ENCODE assay signal across 19 cellular contexts in the genomic region with DNA sequence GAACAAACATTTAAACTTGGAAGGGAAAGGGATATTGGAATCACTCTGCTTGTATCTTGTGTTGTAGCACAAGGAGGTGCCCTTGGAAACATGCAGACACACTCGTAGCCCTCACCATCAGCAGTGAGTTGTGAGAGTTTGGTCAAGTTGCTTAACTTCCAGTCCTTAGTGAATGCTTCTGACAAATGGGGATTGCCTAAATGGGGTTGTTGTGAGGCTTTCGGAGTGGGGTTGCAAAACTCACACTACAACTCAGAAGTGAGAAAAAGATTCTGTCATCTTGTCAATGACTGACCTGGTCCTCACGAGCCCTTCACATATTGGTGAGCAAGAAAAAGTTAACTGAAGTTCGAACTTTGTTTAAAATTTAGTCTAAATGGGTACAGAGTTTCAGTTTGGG. TPM values are rescaled to one million over a fixed set of nuclear protein-coding genes. Genes with fewer than 3 reads are reported as not detected.
DNase-seq lines count a peak whose midpoint lies in the region; ATAC-seq, FAIRE-seq and TF ChIP-seq lines count a peak whose summit lies in the region.
"Had no signal": no experiment of that assay in that cellular context is flagged by ENCODE, and none has a peak within 500 bp of the region (broad histone marks: within the 10 kb centered on the region; RNA-seq: fewer than 3 reads in every experiment).

No MANE protein-coding gene starts in this region.

- no peaks in the 10 kb centered on the region for H3K27me3 ChIP-seq in keratinocyte (ENCODE audit: control insufficient read depth, extremely low read depth, insufficient read depth, low read length)
- H3K27me3 ChIP-seq: BE2C, esophagus muscularis mucosa, vagina had no signal

- no peak for TF ChIP-seq CTCF in AG09309 (IDR thresholded peaks at IDR 0.05; ENCODE audit: control insufficient read depth, insufficient read depth, low read depth, low read length, missing control alignments)
- TF ChIP-seq CTCF in keratinocyte (optimal IDR thresholded peaks at IDR 0.05 in 1 of 3, IDR thresholded peaks at IDR 0.05 in 1 of 3, conservative IDR thresholded peaks at IDR 0.05 in 1 of 3; ENCODE audit: extremely low read depth in 1 of 3, insufficient read depth in 2 of 3, low read length in 3 of 3), result no peak

- H3K4me3 ChIP-seq in AG09309 (ENCODE audit: control insufficient read depth, low read depth, low read length) (no peak overlapping the region), keratinocyte (ENCODE audit: control insufficient read depth in 2 of 3, extremely low read depth in 1 of 3, insufficient read depth in 2 of 3, low read depth in 1 of 3, low read length in 3 of 3) (no peak overlapping the region)
- H3K4me3 ChIP-seq: esophagus muscularis mucosa, left ventricle myocardium inferior, prostate gland, vagina had no signal

- no peaks in the 10 kb centered on the region for H3K9me3 ChIP-seq in keratinocyte (ENCODE audit: control insufficient read depth, low read depth, low read length)
- H3K9me3 ChIP-seq: BE2C, esophagus muscularis mucosa, left ventricle myocardium inferior, prostate gland, vagina had no signal

- H3K27ac ChIP-seq in keratinocyte (ENCODE audit: control insufficient read depth, insufficient read depth, low read length), result peak overlapping the region; percentile 81
- H3K27ac ChIP-seq: esophagus muscularis mucosa, left ventricle myocardium inferior, prostate gland, vagina, VCaP had no signal

- FAIRE-seq in keratinocyte (lab: Jason Lieb, UNC), result no peak

- dilution Hi-C loops in keratinocyte (cut with MboI; ENCODE audit: extremely low pct_ligation_motif_present, low sequenced_read_pairs), result no loop called here

- peaks cover 12% of the 10 kb centered on the region for H3K4me1 ChIP-seq in keratinocyte (ENCODE audit: control insufficient read depth, extremely low read depth, insufficient read depth, low read length)
- H3K4me1 ChIP-seq: BE2C, esophagus muscularis mucosa, left ventricle myocardium inferior, prostate gland, vagina had no signal

- no peaks in the 10 kb centered on the region for H3K79me2 ChIP-seq in keratinocyte (ENCODE audit: control insufficient read depth, insufficient read depth, low read length)

- peaks cover 2 to 4% of the 10 kb centered on the region in 2 experiments for H3K36me3 ChIP-seq in keratinocyte (ENCODE audit: control insufficient read depth in 2 of 2, extremely low read depth in 1 of 2, insufficient read depth in 2 of 2, low read length in 2 of 2)
- H3K36me3 ChIP-seq: BE2C, esophagus muscularis mucosa, left ventricle myocardium inferior, prostate gland, vagina had no signal

- H3K4me2 ChIP-seq in keratinocyte (ENCODE audit: control insufficient read depth, extremely low read depth, insufficient read depth, low read depth, low read length), result no peak overlapping the region

- no peaks in the 10 kb centered on the region for H3K9me1 ChIP-seq in keratinocyte (ENCODE audit: control insufficient read depth, extremely low read depth, insufficient read depth, low read length)

- H2AFZ ChIP-seq in keratinocyte (ENCODE audit: control insufficient read depth, low read length), result no peak overlapping the region

- H4K20me1 ChIP-seq in keratinocyte (ENCODE audit: control insufficient read depth, extremely low read depth, insufficient read depth, low read length), result no peaks in the 10 kb centered on the region

- peak; percentile 14 for DNase-seq in AG09309 (ENCODE audit: low read depth)
- peak; percentile 23 for DNase-seq in LHCN-M2 (ENCODE audit: low read depth)
- DNase-seq in SKM-1 treated with dmso at 0.1 percent for 144 hours (lab: John Stamatoyannopoulos, UW; ENCODE audit: unreplicated experiment), result peak; percentile 83
- DNase-seq in keratinocyte (ENCODE audit: low read depth, low spot score), result no peak
- no peak for DNase-seq in stimulated activated naive CD4-positive, alpha-beta T cell treated with Interleukin-2 at 50 U/mL for 16 hours (lab: John Stamatoyannopoulos, UW)
- DNase-seq in NCI-H446 treated with DMSO at 0.1 percent for 48 hours (lab: John Stamatoyannopoulos, UW), result no peak
- no peak for DNase-seq in activated CD4-positive, CD25-positive, alpha-beta regulatory T cell treated with anti-CD3 and anti-CD28 coated beads, Interleukin-2, amount 50 U/mL, for 72 hours
- DNase-seq: activated effector memory CD4-positive, alpha-beta T cell treated with anti-CD3 and anti-CD28 coated beads, Interleukin-2, amount 50 U/mL, for 16 hours; BE2C; DMS 273 treated with DMSO at 0.1 percent for 48 hours; left ventricle myocardium inferior; NCI-H1694 treated with DMSO at 0.1 percent for 48 hours; NCI-H345; stimulated activated naive CD8-positive, alpha-beta T cell treated with anti-CD3 and anti-CD28 coated beads, Interleukin-15, amount 100 ng/mL, for 72 hours had no signal

- H3K9ac ChIP-seq in keratinocyte (ENCODE audit: control insufficient read depth, extremely low read depth, insufficient read depth, low read length), result peak overlapping the region; percentile 18

- ATAC-seq in GM21723 (IDR thresholded peaks at IDR 0.05; ENCODE audit: unreplicated experiment), result no peak

RNA-seq across cellular contexts. Expression of a gene that starts 29.0 kb away (rescaled TPM):
- total RNA-seq in LHCN-M2 (2014; rRNA removed), result 42.6 and 51.6 TPM in 2 replicates
- 41.3 TPM for polyA plus RNA-seq in LHCN-M2 (2012)
- 81.7 to 105 TPM (median 95.6 TPM) in 3 replicates for polyA plus RNA-seq in keratinocyte
- polyA plus RNA-seq in keratinocyte (2011; ENCODE audit: low read depth), result 83.9 TPM
- 71.7 and 85.2 TPM in 2 replicates for polyA plus RNA-seq in keratinocyte (2011; cell fraction: cytosol; rRNA removed)
- 134 and 143 TPM in 2 replicates for polyA plus RNA-seq in keratinocyte (2011; cell fraction: nucleus; rRNA removed)
- 59.5 and 86.4 TPM in 2 replicates for polyA plus RNA-seq in keratinocyte (2012; ENCODE audit: low replicate concordance)
- polyA minus RNA-seq in keratinocyte, result 71.0 to 119 TPM (median 96.2 TPM) in 3 replicates
- 60.0 TPM for polyA minus RNA-seq in keratinocyte (2011; cell fraction: cytosol; rRNA and poly(A)+ RNA removed)
- polyA minus RNA-seq in keratinocyte (2011; cell fraction: nucleus; rRNA and poly(A)+ RNA removed), result 50.8 and 85.9 TPM in 2 replicates

Comparison
In these comparisons a context has a peak if more than half of its experiments do, and no peak if none do; other contexts are left out.
1. DNase-seq: peak in AG09309 (single experiment), LHCN-M2 (single experiment) and SKM-1 treated with dmso at 0.1 percent for 144 hours (single experiment); none in keratinocyte (single experiment), stimulated activated naive CD4-positive, alpha-beta T cell treated with Interleukin-2 at 50 U/mL for 16 hours (single experiment), NCI-H446 treated with DMSO at 0.1 percent for 48 hours (single experiment) and activated CD4-positive, CD25-positive, alpha-beta regulatory T cell treated with anti-CD3 and anti-CD28 coated beads, Interleukin-2, amount 50 U/mL, for 72 hours (single experiment).